Comparison of ENCODE assay signal across 1 cellular context in the genomic region with DNA sequence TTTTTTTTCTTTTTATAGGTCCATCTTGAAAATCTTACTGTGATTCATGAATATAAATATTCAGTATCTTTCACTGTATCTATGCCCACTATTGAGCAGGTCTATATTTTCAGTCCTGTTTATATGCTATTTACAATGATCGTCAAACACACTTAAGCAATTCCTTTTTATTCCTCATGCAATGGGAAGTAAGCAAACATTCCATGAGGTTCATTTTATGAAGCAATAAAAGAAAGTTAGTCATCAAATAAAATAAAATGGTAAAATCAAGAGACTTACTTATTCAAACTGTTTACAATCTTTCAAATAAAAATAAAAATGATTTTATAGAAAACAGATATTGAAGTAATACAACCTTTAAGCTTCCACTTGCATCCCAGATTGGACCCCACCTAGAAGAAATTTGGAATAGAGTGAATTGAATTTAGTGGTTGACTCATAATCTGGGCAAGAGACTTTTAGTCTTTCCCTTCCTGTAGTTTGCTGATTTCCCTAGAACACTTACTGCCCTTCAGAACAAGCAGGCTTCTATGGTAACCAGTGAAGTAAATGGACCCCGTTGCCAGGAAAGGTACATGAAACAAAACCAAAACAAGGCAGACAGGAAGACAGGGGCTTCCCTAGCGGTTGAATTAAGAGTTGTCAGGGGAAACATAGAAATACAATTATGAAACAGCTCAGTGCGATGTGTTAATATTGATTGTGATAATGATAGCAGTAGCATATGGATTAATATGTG.
TF ChIP-seq lines count a peak whose summit lies in the region.

No MANE protein-coding gene starts in this region.

TF ChIP-seq in GM12878, 131 proteins besides CTCF, POLR2A, EP300 and RAD21 (continued from another document):
- TF ChIP-seq NFIC (IDR thresholded peaks at IDR 0.05; ENCODE audit: low read depth, low read length) (peak; percentile 55), FOXM1 (IDR thresholded peaks at IDR 0.05; ENCODE audit: low read depth, low read length) (peak; percentile 70), MXI1 (IDR thresholded peaks at IDR 0.05; ENCODE audit: low read depth, low read length) (no peak), ZZZ3 (IDR thresholded peaks at IDR 0.05; ENCODE audit: control insufficient read depth, insufficient read length, low read depth) (no peak), STAT3 (IDR thresholded peaks at IDR 0.05; ENCODE audit: low read depth, low read length) (no peak), EED (IDR thresholded peaks at IDR 0.05; ENCODE audit: low read depth) (0 out of 2 replicates have a peak, but pooled peaks have one; percentile 49), ZNF384 (IDR thresholded peaks at IDR 0.05; ENCODE audit: borderline replicate concordance, low read depth, low read length) (no peak), NR2C2 (IDR thresholded peaks at IDR 0.05; ENCODE audit: borderline replicate concordance, control insufficient read depth, insufficient read length, low read depth) (no peak), TAF1 (IDR thresholded peaks at IDR 0.05; ENCODE audit: borderline replicate concordance, low read depth, low read length) (no peak), RCOR1 (conservative IDR thresholded peaks at IDR 0.05; ENCODE audit: low read depth, low read length) (no peak), ETV6 (conservative IDR thresholded peaks at IDR 0.05 in 1 of 2, IDR thresholded peaks at IDR 0.05 in 1 of 2; ENCODE audit: borderline replicate concordance in 1 of 2, low read depth in 1 of 2) (0 out of 4 replicates have a peak, but pooled peaks of 1 of the 2 experiments have one; percentile 37), EZH2 (IDR thresholded peaks at IDR 0.05; ENCODE audit: borderline replicate concordance, control insufficient read depth, low read depth, low read length) (no peak), TCF7 (IDR thresholded peaks at IDR 0.05; ENCODE audit: borderline replicate concordance) (no peak), ZNF24 (IDR thresholded peaks at IDR 0.05) (peak; percentile 61), SP1 (IDR thresholded peaks at IDR 0.05; ENCODE audit: low read depth, low read length) (peak; percentile 13), SIX5 (IDR thresholded peaks at IDR 0.05; ENCODE audit: low read depth, low read length, severe bottlenecking) (no peak), BMI1 (IDR thresholded peaks at IDR 0.05; ENCODE audit: borderline replicate concordance) (peak; percentile 86), SMAD1 (IDR thresholded peaks at IDR 0.05; ENCODE audit: low read depth, partially characterized antibody) (peak; percentile 84)
- TF ChIP-seq, protein P1, sequence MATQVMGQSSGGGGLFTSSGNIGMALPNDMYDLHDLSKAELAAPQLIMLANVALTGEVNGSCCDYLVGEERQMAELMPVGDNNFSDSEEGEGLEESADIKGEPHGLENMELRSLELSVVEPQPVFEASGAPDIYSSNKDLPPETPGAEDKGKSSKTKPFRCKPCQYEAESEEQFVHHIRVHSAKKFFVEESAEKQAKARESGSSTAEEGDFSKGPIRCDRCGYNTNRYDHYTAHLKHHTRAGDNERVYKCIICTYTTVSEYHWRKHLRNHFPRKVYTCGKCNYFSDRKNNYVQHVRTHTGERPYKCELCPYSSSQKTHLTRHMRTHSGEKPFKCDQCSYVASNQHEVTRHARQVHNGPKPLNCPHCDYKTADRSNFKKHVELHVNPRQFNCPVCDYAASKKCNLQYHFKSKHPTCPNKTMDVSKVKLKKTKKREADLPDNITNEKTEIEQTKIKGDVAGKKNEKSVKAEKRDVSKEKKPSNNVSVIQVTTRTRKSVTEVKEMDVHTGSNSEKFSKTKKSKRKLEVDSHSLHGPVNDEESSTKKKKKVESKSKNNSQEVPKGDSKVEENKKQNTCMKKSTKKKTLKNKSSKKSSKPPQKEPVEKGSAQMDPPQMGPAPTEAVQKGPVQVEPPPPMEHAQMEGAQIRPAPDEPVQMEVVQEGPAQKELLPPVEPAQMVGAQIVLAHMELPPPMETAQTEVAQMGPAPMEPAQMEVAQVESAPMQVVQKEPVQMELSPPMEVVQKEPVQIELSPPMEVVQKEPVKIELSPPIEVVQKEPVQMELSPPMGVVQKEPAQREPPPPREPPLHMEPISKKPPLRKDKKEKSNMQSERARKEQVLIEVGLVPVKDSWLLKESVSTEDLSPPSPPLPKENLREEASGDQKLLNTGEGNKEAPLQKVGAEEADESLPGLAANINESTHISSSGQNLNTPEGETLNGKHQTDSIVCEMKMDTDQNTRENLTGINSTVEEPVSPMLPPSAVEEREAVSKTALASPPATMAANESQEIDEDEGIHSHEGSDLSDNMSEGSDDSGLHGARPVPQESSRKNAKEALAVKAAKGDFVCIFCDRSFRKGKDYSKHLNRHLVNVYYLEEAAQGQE (IDR thresholded peaks at IDR 0.05; ENCODE audit: low read depth, low read length), result no peak
- TF ChIP-seq, protein P2, sequence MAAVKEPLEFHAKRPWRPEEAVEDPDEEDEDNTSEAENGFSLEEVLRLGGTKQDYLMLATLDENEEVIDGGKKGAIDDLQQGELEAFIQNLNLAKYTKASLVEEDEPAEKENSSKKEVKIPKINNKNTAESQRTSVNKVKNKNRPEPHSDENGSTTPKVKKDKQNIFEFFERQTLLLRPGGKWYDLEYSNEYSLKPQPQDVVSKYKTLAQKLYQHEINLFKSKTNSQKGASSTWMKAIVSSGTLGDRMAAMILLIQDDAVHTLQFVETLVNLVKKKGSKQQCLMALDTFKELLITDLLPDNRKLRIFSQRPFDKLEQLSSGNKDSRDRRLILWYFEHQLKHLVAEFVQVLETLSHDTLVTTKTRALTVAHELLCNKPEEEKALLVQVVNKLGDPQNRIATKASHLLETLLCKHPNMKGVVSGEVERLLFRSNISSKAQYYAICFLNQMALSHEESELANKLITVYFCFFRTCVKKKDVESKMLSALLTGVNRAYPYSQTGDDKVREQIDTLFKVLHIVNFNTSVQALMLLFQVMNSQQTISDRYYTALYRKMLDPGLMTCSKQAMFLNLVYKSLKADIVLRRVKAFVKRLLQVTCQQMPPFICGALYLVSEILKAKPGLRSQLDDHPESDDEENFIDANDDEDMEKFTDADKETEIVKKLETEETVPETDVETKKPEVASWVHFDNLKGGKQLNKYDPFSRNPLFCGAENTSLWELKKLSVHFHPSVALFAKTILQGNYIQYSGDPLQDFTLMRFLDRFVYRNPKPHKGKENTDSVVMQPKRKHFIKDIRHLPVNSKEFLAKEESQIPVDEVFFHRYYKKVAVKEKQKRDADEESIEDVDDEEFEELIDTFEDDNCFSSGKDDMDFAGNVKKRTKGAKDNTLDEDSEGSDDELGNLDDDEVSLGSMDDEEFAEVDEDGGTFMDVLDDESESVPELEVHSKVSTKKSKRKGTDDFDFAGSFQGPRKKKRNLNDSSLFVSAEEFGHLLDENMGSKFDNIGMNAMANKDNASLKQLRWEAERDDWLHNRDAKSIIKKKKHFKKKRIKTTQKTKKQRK (IDR thresholded peaks at IDR 0.05; ENCODE audit: low read depth, low read length), result no peak
- TF ChIP-seq, protein P3, sequence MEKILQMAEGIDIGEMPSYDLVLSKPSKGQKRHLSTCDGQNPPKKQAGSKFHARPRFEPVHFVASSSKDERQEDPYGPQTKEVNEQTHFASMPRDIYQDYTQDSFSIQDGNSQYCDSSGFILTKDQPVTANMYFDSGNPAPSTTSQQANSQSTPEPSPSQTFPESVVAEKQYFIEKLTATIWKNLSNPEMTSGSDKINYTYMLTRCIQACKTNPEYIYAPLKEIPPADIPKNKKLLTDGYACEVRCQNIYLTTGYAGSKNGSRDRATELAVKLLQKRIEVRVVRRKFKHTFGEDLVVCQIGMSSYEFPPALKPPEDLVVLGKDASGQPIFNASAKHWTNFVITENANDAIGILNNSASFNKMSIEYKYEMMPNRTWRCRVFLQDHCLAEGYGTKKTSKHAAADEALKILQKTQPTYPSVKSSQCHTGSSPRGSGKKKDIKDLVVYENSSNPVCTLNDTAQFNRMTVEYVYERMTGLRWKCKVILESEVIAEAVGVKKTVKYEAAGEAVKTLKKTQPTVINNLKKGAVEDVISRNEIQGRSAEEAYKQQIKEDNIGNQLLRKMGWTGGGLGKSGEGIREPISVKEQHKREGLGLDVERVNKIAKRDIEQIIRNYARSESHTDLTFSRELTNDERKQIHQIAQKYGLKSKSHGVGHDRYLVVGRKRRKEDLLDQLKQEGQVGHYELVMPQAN (conservative IDR thresholded peaks at IDR 0.05), result no peak
- TF ChIP-seq, protein P4, sequence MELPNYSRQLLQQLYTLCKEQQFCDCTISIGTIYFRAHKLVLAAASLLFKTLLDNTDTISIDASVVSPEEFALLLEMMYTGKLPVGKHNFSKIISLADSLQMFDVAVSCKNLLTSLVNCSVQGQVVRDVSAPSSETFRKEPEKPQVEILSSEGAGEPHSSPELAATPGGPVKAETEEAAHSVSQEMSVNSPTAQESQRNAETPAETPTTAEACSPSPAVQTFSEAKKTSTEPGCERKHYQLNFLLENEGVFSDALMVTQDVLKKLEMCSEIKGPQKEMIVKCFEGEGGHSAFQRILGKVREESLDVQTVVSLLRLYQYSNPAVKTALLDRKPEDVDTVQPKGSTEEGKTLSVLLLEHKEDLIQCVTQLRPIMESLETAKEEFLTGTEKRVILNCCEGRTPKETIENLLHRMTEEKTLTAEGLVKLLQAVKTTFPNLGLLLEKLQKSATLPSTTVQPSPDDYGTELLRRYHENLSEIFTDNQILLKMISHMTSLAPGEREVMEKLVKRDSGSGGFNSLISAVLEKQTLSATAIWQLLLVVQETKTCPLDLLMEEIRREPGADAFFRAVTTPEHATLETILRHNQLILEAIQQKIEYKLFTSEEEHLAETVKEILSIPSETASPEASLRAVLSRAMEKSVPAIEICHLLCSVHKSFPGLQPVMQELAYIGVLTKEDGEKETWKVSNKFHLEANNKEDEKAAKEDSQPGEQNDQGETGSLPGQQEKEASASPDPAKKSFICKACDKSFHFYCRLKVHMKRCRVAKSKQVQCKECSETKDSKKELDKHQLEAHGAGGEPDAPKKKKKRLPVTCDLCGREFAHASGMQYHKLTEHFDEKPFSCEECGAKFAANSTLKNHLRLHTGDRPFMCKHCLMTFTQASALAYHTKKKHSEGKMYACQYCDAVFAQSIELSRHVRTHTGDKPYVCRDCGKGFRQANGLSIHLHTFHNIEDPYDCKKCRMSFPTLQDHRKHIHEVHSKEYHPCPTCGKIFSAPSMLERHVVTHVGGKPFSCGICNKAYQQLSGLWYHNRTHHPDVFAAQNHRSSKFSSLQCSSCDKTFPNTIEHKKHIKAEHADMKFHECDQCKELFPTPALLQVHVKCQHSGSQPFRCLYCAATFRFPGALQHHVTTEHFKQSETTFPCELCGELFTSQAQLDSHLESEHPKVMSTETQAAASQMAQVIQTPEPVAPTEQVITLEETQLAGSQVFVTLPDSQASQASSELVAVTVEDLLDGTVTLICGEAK (IDR thresholded peaks at IDR 0.05; ENCODE audit: borderline replicate concordance), result peak; percentile 59; the same call in 1 of the 2 replicates
